ENCODE assay signal across 20 cellular contexts in genomic region chr11:36738292-36738861, GRCh38.
DNase-seq lines count a peak whose midpoint lies in the region; ATAC-seq, FAIRE-seq and TF ChIP-seq lines count a peak whose summit lies in the region.
"Had no signal": no experiment of that assay in that cellular context is flagged by ENCODE, and none has a peak within 500 bp of the region (broad histone marks: within the 10 kb centered on the region; RNA-seq: fewer than 3 reads in every experiment).

No MANE protein-coding gene starts in this region.

- SMC1A ChIA-PET in GM12878 (lab: Charles Lee; ENCODE audit: uncharacterized antibody, unreplicated experiment), result interaction anchor here (1.0 to 2.6 kb wide), 5 partner anchors 9 to 47 kb away, joined by 3 to 7 read pairs (median 4); no protein-coding TSS in a partner anchor

- H3F3A ChIP-seq in PC-3 (ENCODE audit: low read length, unreplicated experiment), result no peaks in the 10 kb centered on the region

- POLR2A ChIA-PET in GM12878 (lab: Charles Lee), result no interaction called here
- POLR2A ChIA-PET in PC-3 (lab: Charles Lee; ENCODE audit: unreplicated experiment), result no interaction called here
- POLR2A ChIA-PET in CD8-positive, alpha-beta memory T cell (lab: Charles Lee), result no interaction called here

- H3K9me3 Mint-ChIP-seq in CD8-positive, alpha-beta memory T cell, result peaks cover 0 to 2% (median 0%) of the 10 kb centered on the region in 5 donors
- H3K9me3 Mint-ChIP-seq: CD8-positive, alpha-beta T cell had no signal

- RAD21 ChIA-PET in GM12878 (lab: Charles Lee; ENCODE audit: unreplicated experiment), result interaction anchor here (0.9 to 4.3 kb wide), 4 partner anchors 9 to 174 kb away, joined by 3 to 25 read pairs (median 6); no protein-coding TSS in a partner anchor

- no peak for TF ChIP-seq CTCF in DND-41 (IDR thresholded peaks at IDR 0.05; ENCODE audit: borderline replicate concordance, extremely low read depth, low read length, poor library complexity, severe bottlenecking)
- no peak for TF ChIP-seq CTCF in GM12878 (IDR thresholded peaks at IDR 0.05 in 2 of 3, conservative IDR thresholded peaks at IDR 0.05 in 1 of 3; ENCODE audit: control insufficient read depth in 2 of 3, extremely low read depth in 1 of 3, insufficient read depth in 1 of 3, low read depth in 3 of 3, low read length in 3 of 3)
- no peak for TF ChIP-seq CTCF in PC-3 (conservative IDR thresholded peaks at IDR 0.05; ENCODE audit: low read depth, low read length)

- H3K4me3 Mint-ChIP-seq in CD8-positive, alpha-beta memory T cell, result no peak overlapping the region
- H3K4me3 Mint-ChIP-seq: CD8-positive, alpha-beta T cell; T-helper 17 cell had no signal

- TF ChIP-seq EP300 in GM12878 (IDR thresholded peaks at IDR 0.05; ENCODE audit: borderline replicate concordance in 1 of 2, control insufficient read depth in 1 of 2, low read depth in 2 of 2, low read length in 2 of 2), result no peak

- H4K20me1 ChIP-seq in DND-41 (ENCODE audit: insufficient read depth, low read length) (no peaks in the 10 kb centered on the region), GM12878 (ENCODE audit: control insufficient read depth, insufficient read depth) (no peaks in the 10 kb centered on the region), PC-3 (ENCODE audit: low read length) (no peaks in the 10 kb centered on the region)

- H3K27me3 ChIP-seq in DND-41 (ENCODE audit: insufficient read depth, low read length, poor library complexity), result no peaks in the 10 kb centered on the region
- H3K27me3 ChIP-seq in GM12878 (replicated peaks in 1 of 2; ENCODE audit: control insufficient read depth in 2 of 2, insufficient read depth in 2 of 2, low read length in 1 of 2), result no peaks in the 10 kb centered on the region
- H3K27me3 ChIP-seq in PC-3 (ENCODE audit: low read length), result peaks cover 42% of the 10 kb centered on the region
- H3K27me3 ChIP-seq in CD8-positive, alpha-beta memory T cell (ENCODE audit: insufficient read depth, low read length, poor library complexity, severe bottlenecking), result no peaks in the 10 kb centered on the region

- no peaks in the 10 kb centered on the region for H3K9me2 ChIP-seq in PC-3 (replicated peaks; ENCODE audit: low read length)
- H3K9me2 ChIP-seq: SK-N-SH had no signal

- H3K27me3 Mint-ChIP-seq in CD8-positive, alpha-beta memory T cell, result peaks cover 5 to 36% of the 10 kb centered on the region in 2 donors

- H3K27ac ChIP-seq in DND-41 (ENCODE audit: low read length), result peak overlapping the region; percentile 10; the same call in 1 of the 2 replicates
- no peak overlapping the region for H3K27ac ChIP-seq in GM12878 (ENCODE audit: control insufficient read depth, insufficient read depth)
- no peak overlapping the region for H3K27ac ChIP-seq in PC-3 (ENCODE audit: low read length)
- no peak overlapping the region for H3K27ac ChIP-seq in CD8-positive, alpha-beta memory T cell (ENCODE audit: low read depth, low read length)
- H3K27ac ChIP-seq: GM23248, HL-60 had no signal

- H3K4me1 Mint-ChIP-seq in CD8-positive, alpha-beta memory T cell, result no peaks in the 10 kb centered on the region
- H3K4me1 Mint-ChIP-seq: T-helper 17 cell had no signal

- no peak overlapping the region for H3K27ac Mint-ChIP-seq in CD8-positive, alpha-beta memory T cell
- H3K27ac Mint-ChIP-seq: CD8-positive, alpha-beta T cell; T-helper 17 cell had no signal

- no peak for DNase-seq in DND-41
- DNase-seq in NOMO-1 treated with DMSO at 0.1 percent for 48 hours (lab: John Stamatoyannopoulos, UW; ENCODE audit: unreplicated experiment), result peak; percentile 68
- DNase-seq in GM12878 (ENCODE audit: low read depth, low spot score), result no peak
- DNase-seq in PC-3, result no peak
- no peak for DNase-seq in inferior parietal cortex (ENCODE audit: extremely low spot score)
- no peak for DNase-seq in CD8-positive, alpha-beta memory T cell
- DNase-seq: AML-193; CD8-positive, alpha-beta T cell; GM23248; NCI-H1092 treated with DMSO at 0.1 percent for 48 hours; NCI-H1694; NCI-H345; NCI-H526 treated with DMSO at 0.1 percent for 48 hours; SK-N-SH; T-helper 17 cell had no signal

- ATAC-seq in DND-41 (ENCODE audit: insufficient read depth, low read depth) (peak; percentile 58; the same call in 2 of the 3 replicates), GM21526 (IDR thresholded peaks at IDR 0.05; ENCODE audit: low FRiP score, unreplicated experiment) (peak; percentile 36), GM12878 (peak; percentile 11; the same call in 2 of the 3 replicates), PC-3 (no peak), GM21447 (IDR thresholded peaks at IDR 0.05; ENCODE audit: unreplicated experiment) (no peak)
- ATAC-seq: CD8-positive, alpha-beta T cell; Panc1; Right ventricle myocardium inferior; T-helper 17 cell had no signal

- no peak overlapping the region for H3K4me2 ChIP-seq in DND-41 (ENCODE audit: insufficient read depth, low read length)
- H3K4me2 ChIP-seq in GM12878 (ENCODE audit: control insufficient read depth, insufficient read depth), result no peak overlapping the region
- no peak overlapping the region for H3K4me2 ChIP-seq in PC-3 (ENCODE audit: low read length)
- H3K4me2 ChIP-seq: SK-N-SH had no signal

- FAIRE-seq in GM12878 (lab: Jason Lieb, UNC), result no peak

- no peaks in the 10 kb centered on the region for H3K79me2 ChIP-seq in DND-41 (ENCODE audit: insufficient read depth, low read length)
- H3K79me2 ChIP-seq in GM12878 (ENCODE audit: control insufficient read depth, insufficient read depth, low read length), result no peaks in the 10 kb centered on the region
- no peaks in the 10 kb centered on the region for H3K79me2 ChIP-seq in PC-3 (ENCODE audit: low read length)

- H3K4me1 ChIP-seq in DND-41 (ENCODE audit: insufficient read depth, low read length) (peaks cover 23% of the 10 kb centered on the region), GM12878 (ENCODE audit: control insufficient read depth, insufficient read depth, low read length) (peaks cover 16% of the 10 kb centered on the region), PC-3 (ENCODE audit: insufficient read depth, low read length) (no peaks in the 10 kb centered on the region)
- no peaks in the 10 kb centered on the region for H3K4me1 ChIP-seq in CD8-positive, alpha-beta memory T cell (ENCODE audit: insufficient read depth, low read length)

- WGBS in GM12878 (ENCODE audit: insufficient coverage, insufficient replicate concordance, low lambda C conversion rate, missing lambda C conversion rate), result 2% methylated on average over 3 of the region's 3 CpGs

- H3K4me3 ChIP-seq in DND-41 (ENCODE audit: low read depth in 1 of 2, low read length in 2 of 2) (no peak overlapping the region), GM12878 (no peak overlapping the region), PC-3 (ENCODE audit: low read length) (no peak overlapping the region)
- no peak overlapping the region for H3K4me3 ChIP-seq in CD8-positive, alpha-beta memory T cell (ENCODE audit: low read length)
- H3K4me3 ChIP-seq: GM23248 had no signal

- TF ChIP-seq RAD21 in GM12878 (IDR thresholded peaks at IDR 0.05; ENCODE audit: insufficient read depth, low read depth, low read length), result no peak

- intact Hi-C loops in GM12878 (cut with micrococcal nuclease; ENCODE audit: unreplicated experiment) (no loop called here), PC-3 (cut with micrococcal nuclease) (no loop called here)

- no TSS peak for BruUV-seq in GM12878 (replicated peaks; lab: Mats Ljungman, UMichigan)
- BruUV-seq in PC-3 (replicated peaks; lab: Mats Ljungman, UMichigan), result no TSS peak

- no peaks in the 10 kb centered on the region for H3K9me3 ChIP-seq in DND-41 (ENCODE audit: insufficient read depth, low read length, severe bottlenecking)
- no peaks in the 10 kb centered on the region for H3K9me3 ChIP-seq in GM12878 (replicated peaks; ENCODE audit: control insufficient read depth, insufficient read depth, low read length)
- no peaks in the 10 kb centered on the region for H3K9me3 ChIP-seq in PC-3 (ENCODE audit: low read length)
- H3K9me3 ChIP-seq in CD8-positive, alpha-beta memory T cell (ENCODE audit: low read length), result no peaks in the 10 kb centered on the region
- H3K9me3 ChIP-seq: SK-N-SH had no signal

- H3K9ac ChIP-seq in DND-41 (ENCODE audit: low read depth, low read length) (no peak overlapping the region), GM12878 (ENCODE audit: control insufficient read depth, insufficient read depth, low read length) (no peak overlapping the region), PC-3 (ENCODE audit: low read length) (no peak overlapping the region)
- H3K9ac ChIP-seq: GM23248, SK-N-SH had no signal

- TF ChIP-seq POLR2A in GM12878 (IDR thresholded peaks at IDR 0.05; ENCODE audit: low read depth, low read length), result no peak

- in situ Hi-C loops in GM12878 (cut with MboI), result no loop called here

- CTCF ChIA-PET in GM12878 (lab: Yijun Ruan, JAX) (interaction anchor here (0.6 to 6.1 kb wide), 8 partner anchors 10 to 245 kb away, joined by 3 to 80 read pairs (median 4); no protein-coding TSS in a partner anchor), PC-3 (lab: Charles Lee) (interaction anchor here (1.4 kb wide), 1 partner anchor 9 kb away, joined by 5 read pairs; no protein-coding TSS in a partner anchor)
- CTCF ChIA-PET in CD8-positive, alpha-beta memory T cell (lab: Charles Lee), result interaction anchor here (1.4 to 4.7 kb wide), 4 partner anchors 9 to 174 kb away, joined by 3 to 36 read pairs (median 6); no protein-coding TSS in a partner anchor

- H2AFZ ChIP-seq in DND-41 (ENCODE audit: low read depth, low read length) (no peak overlapping the region), GM12878 (ENCODE audit: control insufficient read depth, low read depth, low read length) (no peak overlapping the region), PC-3 (ENCODE audit: low read length) (no peak overlapping the region)
- H2AFZ ChIP-seq: GM23248 had no signal

- no peaks in the 10 kb centered on the region for H3K36me3 Mint-ChIP-seq in CD8-positive, alpha-beta memory T cell
- H3K36me3 Mint-ChIP-seq: CD8-positive, alpha-beta T cell had no signal

- H3K36me3 ChIP-seq in DND-41 (ENCODE audit: insufficient read depth, low read length) (no peaks in the 10 kb centered on the region), GM12878 (ENCODE audit: control insufficient read depth in 2 of 2, insufficient read depth in 2 of 2, low read length in 1 of 2) (no peaks in the 10 kb centered on the region), PC-3 (ENCODE audit: low read depth, low read length) (no peaks in the 10 kb centered on the region)
- H3K36me3 ChIP-seq in CD8-positive, alpha-beta memory T cell (ENCODE audit: insufficient read depth, low read length), result no peaks in the 10 kb centered on the region

TF ChIP-seq in GM12878, 131 proteins besides CTCF, POLR2A, EP300 and RAD21 (continues in another document):
- TF ChIP-seq SUZ12 (IDR thresholded peaks at IDR 0.05; ENCODE audit: unreplicated experiment), result no peak

Comparison
In these comparisons a context has a peak if more than half of its experiments do, and no peak if none do; other contexts are left out.
1. ATAC-seq: peak in DND-41 (single experiment), GM21526 (single experiment) and GM12878 (single experiment); none in PC-3 (single experiment) and GM21447 (single experiment).